ENCODE assay signal across 7 cellular contexts in the genomic region with DNA sequence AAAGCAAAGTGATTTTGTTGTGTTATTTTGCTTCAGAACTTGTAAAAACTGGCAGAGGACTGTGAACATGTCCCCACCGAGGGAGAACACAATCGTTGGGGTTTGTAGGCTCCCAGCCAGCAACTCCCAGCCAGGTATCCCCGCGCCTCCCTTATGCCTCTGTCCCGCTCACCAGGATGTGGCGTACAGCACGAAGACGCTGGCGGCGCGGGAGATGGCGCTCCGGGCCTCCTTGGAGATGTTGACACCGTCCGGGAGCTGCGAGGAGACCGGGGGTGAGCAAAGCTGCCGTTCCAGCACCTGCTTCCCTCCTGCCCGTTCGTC. TPM values are rescaled to one million over a fixed set of nuclear protein-coding genes. Genes with fewer than 3 reads are reported as not detected.
A peak's percentile ranks its signal among the peaks of the same experiment; 100 is the strongest.
DNase-seq lines count a peak whose midpoint lies in the region; ATAC-seq and TF ChIP-seq lines count a peak whose summit lies in the region.

No MANE protein-coding gene starts in this region.

- no peaks in the 10 kb centered on the region for H3K27me3 Mint-ChIP-seq in dendritic cell treated with granulocyte-macrophage colony-stimulating factor and Interleukin-4, amounts not matched to agents 40 ng/mL and 50 ng/mL, for 4 days

- H3K27ac ChIP-seq in KOPT-K1 (ENCODE audit: low read depth, low read length, poor library complexity, severe bottlenecking) (peak overlapping the region; percentile 94), neural cell (ENCODE audit: low read length) (peak overlapping the region; percentile 98)

- intact Hi-C loops in dendritic cell treated with granulocyte-macrophage colony-stimulating factor and Interleukin-4, amounts not matched to agents 40 ng/mL and 50 ng/mL, for 4 days (cut with micrococcal nuclease) = loop anchor here (1.0 to 10.0 kb wide), 2 partner anchors 9 to 65 kb away; a partner anchor contains a TSS

- H3K9me2 ChIP-seq in neural cell (ENCODE audit: insufficient read depth, low read length) = no peaks in the 10 kb centered on the region

- H4K20me1 ChIP-seq in neural cell (ENCODE audit: insufficient read depth) = no peaks in the 10 kb centered on the region

- H3K4me3 Mint-ChIP-seq in dendritic cell treated with granulocyte-macrophage colony-stimulating factor and Interleukin-4, amounts not matched to agents 40 ng/mL and 50 ng/mL, for 4 days = peak overlapping the region; percentile 100

- H3K9me3 ChIP-seq in KOPT-K1 (ENCODE audit: insufficient read depth, low read length, poor library complexity, severe bottlenecking) (no peaks in the 10 kb centered on the region), neural cell (ENCODE audit: low read length) (no peaks in the 10 kb centered on the region)

- H3K9ac ChIP-seq in neural cell (ENCODE audit: low read length) = peak overlapping the region; percentile 91

- peak overlapping the region; percentile 77 for H2AFZ ChIP-seq in neural cell (ENCODE audit: low read depth, low read length)

- peaks cover 2% of the 10 kb centered on the region for H3F3A ChIP-seq in neural cell (ENCODE audit: insufficient read depth, low read length, poor library complexity, severe bottlenecking)

- H3K4me2 ChIP-seq in neural cell (ENCODE audit: low read length) = peak overlapping the region; percentile 66

- no peaks in the 10 kb centered on the region for H3K9me3 Mint-ChIP-seq in dendritic cell treated with granulocyte-macrophage colony-stimulating factor and Interleukin-4, amounts not matched to agents 40 ng/mL and 50 ng/mL, for 4 days

- no peak for TF ChIP-seq CTCF in neural cell (IDR thresholded peaks at IDR 0.05; ENCODE audit: poor library complexity, severe bottlenecking)

- peaks cover 13% of the 10 kb centered on the region for H3K79me2 ChIP-seq in neural cell (replicated peaks; ENCODE audit: insufficient read depth, low read length)

- no peaks in the 10 kb centered on the region for H3K27me3 ChIP-seq in neural cell (ENCODE audit: insufficient read depth, low read depth, low read length)

- ATAC-seq in GM21529 (IDR thresholded peaks at IDR 0.05; ENCODE audit: unreplicated experiment) (peak; percentile 7), GM18867 (IDR thresholded peaks at IDR 0.05; ENCODE audit: unreplicated experiment) (no peak)

- no peak for DNase-seq in foreskin melanocyte
- DNase-seq in LoVo (ENCODE audit: low spot score) = no peak

- H3K27ac Mint-ChIP-seq in dendritic cell treated with granulocyte-macrophage colony-stimulating factor and Interleukin-4, amounts not matched to agents 40 ng/mL and 50 ng/mL, for 4 days = peak overlapping the region; percentile 99

- no peak for TF ChIP-seq EP300 in neural cell (conservative IDR thresholded peaks at IDR 0.05; ENCODE audit: poor library complexity, severe bottlenecking)

- H3K4me1 Mint-ChIP-seq in dendritic cell treated with granulocyte-macrophage colony-stimulating factor and Interleukin-4, amounts not matched to agents 40 ng/mL and 50 ng/mL, for 4 days (ENCODE audit: low read depth) = peaks cover 37% of the 10 kb centered on the region

- H3K36me3 Mint-ChIP-seq in dendritic cell treated with granulocyte-macrophage colony-stimulating factor and Interleukin-4, amounts not matched to agents 40 ng/mL and 50 ng/mL, for 4 days (ENCODE audit: low read depth) = peaks cover 42% of the 10 kb centered on the region

- peak overlapping the region; percentile 89 for H3K4me3 ChIP-seq in neural cell (ENCODE audit: low read length)

- H3K36me3 ChIP-seq in KOPT-K1 (ENCODE audit: insufficient read depth, low read length) (peaks cover 27% of the 10 kb centered on the region), neural cell (ENCODE audit: insufficient read depth, low read length) (no peaks in the 10 kb centered on the region)

- TF ChIP-seq RAD21 in neural cell (conservative IDR thresholded peaks at IDR 0.05) = no peak

TF ChIP-seq in neural cell, 6 proteins besides CTCF, POLR2A, EP300 and RAD21:
- TF ChIP-seq SMC3 (conservative IDR thresholded peaks at IDR 0.05; ENCODE audit: poor library complexity) (peak; percentile 28), POLR2AphosphoS5 (IDR thresholded peaks at IDR 0.05) (no peak), EZH2 (IDR thresholded peaks at IDR 0.05; ENCODE audit: borderline replicate concordance, insufficient read depth, low read length, poor library complexity, severe bottlenecking) (no peak), TAF1 (IDR thresholded peaks at IDR 0.05; ENCODE audit: low read depth) (no peak)
- TF ChIP-seq, protein P1, sequence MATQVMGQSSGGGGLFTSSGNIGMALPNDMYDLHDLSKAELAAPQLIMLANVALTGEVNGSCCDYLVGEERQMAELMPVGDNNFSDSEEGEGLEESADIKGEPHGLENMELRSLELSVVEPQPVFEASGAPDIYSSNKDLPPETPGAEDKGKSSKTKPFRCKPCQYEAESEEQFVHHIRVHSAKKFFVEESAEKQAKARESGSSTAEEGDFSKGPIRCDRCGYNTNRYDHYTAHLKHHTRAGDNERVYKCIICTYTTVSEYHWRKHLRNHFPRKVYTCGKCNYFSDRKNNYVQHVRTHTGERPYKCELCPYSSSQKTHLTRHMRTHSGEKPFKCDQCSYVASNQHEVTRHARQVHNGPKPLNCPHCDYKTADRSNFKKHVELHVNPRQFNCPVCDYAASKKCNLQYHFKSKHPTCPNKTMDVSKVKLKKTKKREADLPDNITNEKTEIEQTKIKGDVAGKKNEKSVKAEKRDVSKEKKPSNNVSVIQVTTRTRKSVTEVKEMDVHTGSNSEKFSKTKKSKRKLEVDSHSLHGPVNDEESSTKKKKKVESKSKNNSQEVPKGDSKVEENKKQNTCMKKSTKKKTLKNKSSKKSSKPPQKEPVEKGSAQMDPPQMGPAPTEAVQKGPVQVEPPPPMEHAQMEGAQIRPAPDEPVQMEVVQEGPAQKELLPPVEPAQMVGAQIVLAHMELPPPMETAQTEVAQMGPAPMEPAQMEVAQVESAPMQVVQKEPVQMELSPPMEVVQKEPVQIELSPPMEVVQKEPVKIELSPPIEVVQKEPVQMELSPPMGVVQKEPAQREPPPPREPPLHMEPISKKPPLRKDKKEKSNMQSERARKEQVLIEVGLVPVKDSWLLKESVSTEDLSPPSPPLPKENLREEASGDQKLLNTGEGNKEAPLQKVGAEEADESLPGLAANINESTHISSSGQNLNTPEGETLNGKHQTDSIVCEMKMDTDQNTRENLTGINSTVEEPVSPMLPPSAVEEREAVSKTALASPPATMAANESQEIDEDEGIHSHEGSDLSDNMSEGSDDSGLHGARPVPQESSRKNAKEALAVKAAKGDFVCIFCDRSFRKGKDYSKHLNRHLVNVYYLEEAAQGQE (IDR thresholded peaks at IDR 0.05; ENCODE audit: borderline replicate concordance) = no peak

RNA-seq across cellular contexts. Expression of a gene that starts 0.6 kb away (rescaled TPM):
- polyA plus RNA-seq in neural cell = 99.8 and 119 TPM in 2 replicates
- 69.8 and 69.9 TPM in 2 replicates for polyA minus RNA-seq in neural cell

RNA-seq across cellular contexts. Expression of a gene that starts 0.7 kb away (rescaled TPM):
- polyA plus RNA-seq in neural cell = 0.33 TPM in 1 of 2 replicates, not detected in the other
- 0.46 and 0.73 TPM in 2 replicates for polyA minus RNA-seq in neural cell

RNA-seq across cellular contexts. Expression of a gene that starts 8.8 kb away (rescaled TPM):
- 42.9 and 65.1 TPM in 2 replicates for polyA plus RNA-seq in neural cell
- polyA minus RNA-seq in neural cell = 27.0 and 28.6 TPM in 2 replicates

RNA-seq across cellular contexts. Expression of a gene that starts 33.1 kb away (rescaled TPM):
- 31.2 and 31.7 TPM in 2 replicates for polyA plus RNA-seq in neural cell
- polyA minus RNA-seq in neural cell = 12.2 and 12.6 TPM in 2 replicates

RNA-seq across cellular contexts. Expression of a gene that starts 53.7 kb away (rescaled TPM):
- 25.3 and 36.4 TPM in 2 replicates for polyA plus RNA-seq in neural cell
- polyA minus RNA-seq in neural cell = 22.7 and 23.6 TPM in 2 replicates
